In genomic region chr1:246159290-246160227, GRCh38 we compare ENCODE assay signal across 38 cellular contexts.
A peak's percentile ranks its signal among the peaks of the same experiment; 100 is the strongest.
DNase-seq lines count a peak whose midpoint lies in the region; FAIRE-seq and TF ChIP-seq lines count a peak whose summit lies in the region.
"Had no signal": no experiment of that assay in that cellular context is flagged by ENCODE, and none has a peak within 500 bp of the region (broad histone marks: within the 10 kb centered on the region; RNA-seq: fewer than 3 reads in every experiment).

No MANE protein-coding gene starts in this region.

- H3K4me3 Mint-ChIP-seq in MCF 10A (ENCODE audit: unreplicated experiment), result no peak overlapping the region
- H3K4me3 Mint-ChIP-seq: activated B cell treated with CpG ODN at 0.5 μM for 24 hours; activated CD4-positive, alpha-beta T cell treated with anti-CD3 and anti-CD28 coated beads, Interleukin-2, amount 10 ng/mL, durations not matched to agents 7 days and 5 days; B cell; CD8-positive, alpha-beta T cell; mesothelial cell of epicardium; naive thymus-derived CD4-positive, alpha-beta T cell had no signal

- H3K4me1 Mint-ChIP-seq in MCF 10A (ENCODE audit: insufficient read depth, unreplicated experiment), result peaks cover 35% of the 10 kb centered on the region
- H3K4me1 Mint-ChIP-seq: activated CD4-positive, alpha-beta T cell treated with anti-CD3 and anti-CD28 coated beads, Interleukin-2, amount 10 ng/mL, durations not matched to agents 7 days and 5 days had no signal

- TF ChIP-seq EP300 in esophagus muscularis mucosa (IDR thresholded peaks at IDR 0.05), result no peak
- TF ChIP-seq EP300 in ovary (IDR thresholded peaks at IDR 0.05), result no peak

- no peak overlapping the region for H3K27ac ChIP-seq in mammary epithelial cell (ENCODE audit: insufficient read depth, low read depth, low read length)
- H3K27ac ChIP-seq in esophagus muscularis mucosa (replicated peaks in 1 of 4), result no peak overlapping the region
- no peak overlapping the region for H3K27ac ChIP-seq in ovary
- H3K27ac ChIP-seq: epithelial cell of prostate, prostate gland, sigmoid colon, thyroid gland, vagina had no signal

- no peak for TF ChIP-seq POLR2A in esophagus muscularis mucosa (IDR thresholded peaks at IDR 0.05; ENCODE audit: low read depth)
- no peak for TF ChIP-seq POLR2A in ovary (IDR thresholded peaks at IDR 0.05)
- no peak for TF ChIP-seq POLR2A in H54 (IDR thresholded peaks at IDR 0.05; ENCODE audit: low read depth, low read length)

- CTCF ChIA-PET in mammary epithelial cell (lab: Charles Lee; ENCODE audit: low non-redundant PET) (no interaction called here), MCF 10A (lab: Yijun Ruan, JAX) (interaction anchor here (0.6 to 1.4 kb wide), 7 partner anchors 9 to 1006 kb away, joined by 3 to 5 read pairs (median 3); no protein-coding TSS in a partner anchor)

- H3K27me3 ChIP-seq in mammary epithelial cell (ENCODE audit: insufficient read depth, low read length) (no peaks in the 10 kb centered on the region), esophagus muscularis mucosa (no peaks in the 10 kb centered on the region), ovary (no peaks in the 10 kb centered on the region)
- H3K27me3 ChIP-seq: sigmoid colon, thyroid gland, vagina had no signal

- no peak overlapping the region for H3K27ac Mint-ChIP-seq in MCF 10A (ENCODE audit: low read depth, unreplicated experiment)
- H3K27ac Mint-ChIP-seq: activated B cell treated with CpG ODN at 0.5 μM for 24 hours; activated CD4-positive, alpha-beta T cell treated with anti-CD3 and anti-CD28 coated beads, Interleukin-2, amount 10 ng/mL, durations not matched to agents 7 days and 5 days; activated naive CD4-positive, alpha-beta T cell treated with anti-CD3 and anti-CD28 coated beads, Interleukin-2, amount 50 U/mL, for 72 hours; B cell; CD8-positive, alpha-beta T cell; naive thymus-derived CD4-positive, alpha-beta T cell had no signal

- H3K4me3 ChIP-seq in mammary epithelial cell (replicated peaks in 1 of 3; ENCODE audit: insufficient read depth in 1 of 3, low read depth in 2 of 3, low read length in 3 of 3) (no peak overlapping the region), esophagus muscularis mucosa (no peak overlapping the region), ovary (no peak overlapping the region)
- H3K4me3 ChIP-seq: GM12878, prostate gland, sigmoid colon, thyroid gland, vagina had no signal

- no peak overlapping the region for H3K4me2 ChIP-seq in mammary epithelial cell (ENCODE audit: insufficient read depth, low read depth, low read length)

- peak; percentile 24 for DNase-seq in mammary epithelial cell
- no peak for DNase-seq in MCF 10A (ENCODE audit: unreplicated experiment)
- peak; percentile 20 for DNase-seq in RPMI7951 (ENCODE audit: low read depth)
- DNase-seq in esophagus muscularis mucosa (ENCODE audit: extremely low spot score), result peak; percentile 60
- DNase-seq in ovary, result no peak
- no peak for DNase-seq in retina
- DNase-seq in H54 (ENCODE audit: insufficient read length, low spot score), result no peak
- DNase-seq in mucosa of gallbladder (ENCODE audit: low spot score), result no peak
- DNase-seq: ACHN; activated B cell treated with CpG ODN at 0.5 μM for 24 hours; activated CD4-positive, alpha-beta T cell treated with anti-CD3 and anti-CD28 coated beads, Interleukin-2, amount 10 ng/mL, durations not matched to agents 7 days and 5 days; activated effector memory CD4-positive, alpha-beta T cell treated with Interleukin-2 at 50 U/mL for 16 hours; activated T-cell treated with anti-CD3 and anti-CD28 coated beads, Interleukin-2, amount 50 U/mL, for 1 hour; CD8-positive, alpha-beta T cell; DMS 273 treated with DMSO at 0.1 percent for 48 hours; glutamatergic neuron; HCEC 1CT; Kasumi-1; left ventricle myocardium superior; naive thymus-derived CD4-positive, alpha-beta T cell; NCI-H1694; NCI-H2227 treated with DMSO at 0.1 percent for 48 hours; NCI-H526 treated with DMSO at 0.1 percent for 48 hours; nucleus accumbens; SIG-M5; sigmoid colon; stimulated activated CD4-positive, alpha-beta T cell treated with anti-CD3 and anti-CD28 coated beads, Interleukin-12 subunit alpha, Interleukin-12 subunit beta, amount 100 ng/mL, for 4 hours; stimulated activated CD4-positive, alpha-beta T cell treated with anti-CD3 and anti-CD28 coated beads, Interleukin-4, amount 100 ng/mL, for 24 hours; SW 1271; thyroid gland had no signal

- H3K27me3 Mint-ChIP-seq in MCF 10A (ENCODE audit: insufficient read depth, unreplicated experiment), result no peaks in the 10 kb centered on the region
- H3K27me3 Mint-ChIP-seq: activated B cell treated with CpG ODN at 0.5 μM for 24 hours; activated CD4-positive, alpha-beta T cell treated with anti-CD3 and anti-CD28 coated beads, Interleukin-2, amount 10 ng/mL, durations not matched to agents 7 days and 5 days; B cell; naive thymus-derived CD4-positive, alpha-beta T cell had no signal

- dilution Hi-C loops in mammary epithelial cell (cut with HindIII; ENCODE audit: low sequenced_read_pairs), result no loop called here

- H2AFZ ChIP-seq in mammary epithelial cell (ENCODE audit: low read depth, low read length), result peak overlapping the region; percentile 2

- no peaks in the 10 kb centered on the region for H3K9me3 ChIP-seq in mammary epithelial cell (replicated peaks; ENCODE audit: insufficient read depth, low read length)
- H3K9me3 ChIP-seq in esophagus muscularis mucosa, result no peaks in the 10 kb centered on the region
- H3K9me3 ChIP-seq in ovary, result no peaks in the 10 kb centered on the region
- H3K9me3 ChIP-seq: prostate gland, sigmoid colon, thyroid gland, vagina had no signal

- in situ Hi-C loops in mammary epithelial cell (cut with MboI; ENCODE audit: low sequenced_read_pairs in 2 of 2), result no loop called here

- POLR2A ChIA-PET in MCF 10A (lab: Yijun Ruan, JAX), result interaction anchor here (0.8 to 3.0 kb wide), 5 partner anchors 10 to 93 kb away, joined by 3 to 19 read pairs (median 4); no protein-coding TSS in a partner anchor

- BruUV-seq in mammary epithelial cell (replicated peaks; lab: Mats Ljungman, UMichigan), result no TSS peak
- BruUV-seq in MCF 10A (replicated peaks; lab: Mats Ljungman, UMichigan), result no TSS peak

- no peaks in the 10 kb centered on the region for H3K79me2 ChIP-seq in mammary epithelial cell (ENCODE audit: insufficient read depth, low read length)

- intact Hi-C loops in mammary epithelial cell (cut with micrococcal nuclease) (no loop called here), MCF 10A (cut with micrococcal nuclease) (no loop called here), esophagus muscularis mucosa (cut with DNase I) (no loop called here), ovary (cut with DNase I) (no loop called here)

- H4K20me1 ChIP-seq in mammary epithelial cell (ENCODE audit: insufficient read depth, low read length), result no peaks in the 10 kb centered on the region

- WGBS in mammary epithelial cell (ENCODE audit: low coverage, missing lambda C conversion rate), result 56% methylated on average over 7 of the region's 9 CpGs
- 85% methylated on average over 9 of the region's 9 CpGs for WGBS in esophagus muscularis mucosa
- 92 to 94% (median 93%) methylated on average over 9 of the region's 9 CpGs for WGBS in ovary, 3 donors

- H3K36me3 ChIP-seq in mammary epithelial cell (ENCODE audit: insufficient read depth, low read length) (no peaks in the 10 kb centered on the region), esophagus muscularis mucosa (no peaks in the 10 kb centered on the region), ovary (no peaks in the 10 kb centered on the region)
- H3K36me3 ChIP-seq: prostate gland, sigmoid colon, thyroid gland, vagina had no signal

- H3K4me1 ChIP-seq in mammary epithelial cell (ENCODE audit: insufficient read depth, low read length), result peaks cover 23% of the 10 kb centered on the region
- H3K4me1 ChIP-seq in esophagus muscularis mucosa, result peaks cover 0 to 16% (median 2%) of the 10 kb centered on the region in 4 donors
- H3K4me1 ChIP-seq in ovary (ENCODE audit: insufficient read depth), result peaks cover 2% of the 10 kb centered on the region
- H3K4me1 ChIP-seq: prostate gland had no signal

- no peak overlapping the region for H3K9ac ChIP-seq in mammary epithelial cell (ENCODE audit: insufficient read depth, low read length)

- TF ChIP-seq CTCF in mammary epithelial cell (conservative IDR thresholded peaks at IDR 0.05 in 1 of 2, IDR thresholded peaks at IDR 0.05 in 1 of 2; ENCODE audit: extremely low read depth in 1 of 2, insufficient read depth in 1 of 2, low read depth in 1 of 2, low read length in 2 of 2) (no peak), MCF 10A (IDR thresholded peaks at IDR 0.05; ENCODE audit: unreplicated experiment) (no peak), esophagus muscularis mucosa (IDR thresholded peaks at IDR 0.05) (no peak), ovary (IDR thresholded peaks at IDR 0.05) (no peak)

- no peaks in the 10 kb centered on the region for H3K36me3 Mint-ChIP-seq in MCF 10A (ENCODE audit: insufficient read depth, unreplicated experiment)
- H3K36me3 Mint-ChIP-seq: mesothelial cell of epicardium had no signal

- no peaks in the 10 kb centered on the region for H3K9me3 Mint-ChIP-seq in MCF 10A (ENCODE audit: unreplicated experiment)
- H3K9me3 Mint-ChIP-seq: activated B cell treated with CpG ODN at 0.5 μM for 24 hours; activated CD4-positive, alpha-beta T cell treated with anti-CD3 and anti-CD28 coated beads, Interleukin-2, amount 10 ng/mL, durations not matched to agents 7 days and 5 days; activated naive CD4-positive, alpha-beta T cell treated with anti-CD3 and anti-CD28 coated beads, Interleukin-2, amount 50 U/mL, for 72 hours; CD8-positive, alpha-beta T cell; mesothelial cell of epicardium had no signal

- FAIRE-seq in H54 (lab: Jason Lieb, UNC), result no peak
- FAIRE-seq: GM12878, RCC 7860 had no signal

Comparison
In these comparisons a context has a peak if more than half of its experiments do, and no peak if none do; other contexts are left out.
1. DNase-seq: peak in mammary epithelial cell (single experiment), RPMI7951 (single experiment) and esophagus muscularis mucosa (single experiment); none in MCF 10A (single experiment), ovary (0 of 5), retina (single experiment), H54 (single experiment) and mucosa of gallbladder (single experiment).